In genomic region chr14:89540009-89540829, GRCh38 we compare ENCODE assay signal across 14 cellular contexts.
DNase-seq lines count a peak whose midpoint lies in the region; ATAC-seq and TF ChIP-seq lines count a peak whose summit lies in the region.
"Had no signal": no experiment of that assay in that cellular context is flagged by ENCODE, and none has a peak within 500 bp of the region (broad histone marks: within the 10 kb centered on the region; RNA-seq: fewer than 3 reads in every experiment).

No MANE protein-coding gene starts in this region.

- TF ChIP-seq CTCF in CD4-positive, alpha-beta T cell (IDR thresholded peaks at IDR 0.05) = no peak
- TF ChIP-seq CTCF in brain (conservative IDR thresholded peaks at IDR 0.05) (no peak), mesothelial cell of epicardium (IDR thresholded peaks at IDR 0.05; ENCODE audit: unreplicated experiment) (no peak), heart left ventricle (IDR thresholded peaks at IDR 0.05) (no peak)

- H3K36me3 ChIP-seq in heart left ventricle = no peaks in the 10 kb centered on the region

- DNase-seq in CD4-positive, alpha-beta T cell = no peak
- DNase-seq in HuH-7 (ENCODE audit: low spot score) = peak; percentile 51
- no peak for DNase-seq in mesothelial cell of epicardium (ENCODE audit: low spot score in 2 of 2, unreplicated experiment in 2 of 2)
- DNase-seq in heart left ventricle = no peak
- DNase-seq: activated CD4-positive, alpha-beta T cell treated with anti-CD3 and anti-CD28 coated beads, Interleukin-2, amount 50 U/mL, for 48 hours; DMS79 treated with DMSO at 0.1 percent for 48 hours; erythroblast; NCI-H1105; stimulated activated naive CD4-positive, alpha-beta T cell treated with Interleukin-2 at 50 U/mL for 16 hours had no signal

- WGBS in heart left ventricle, 4 donors = 92% methylated on average over 20 of the region's 20 CpGs

- no peak for ATAC-seq in CD4-positive, alpha-beta T cell (ENCODE audit: poor library complexity)
- ATAC-seq in HG02884 (IDR thresholded peaks at IDR 0.05; ENCODE audit: unreplicated experiment) (no peak), heart left ventricle (no peak), GM21717 (IDR thresholded peaks at IDR 0.05; ENCODE audit: unreplicated experiment) (no peak), HG03354 (IDR thresholded peaks at IDR 0.05; ENCODE audit: poor library complexity, severe bottlenecking, unreplicated experiment) (no peak)

- H3K4me1 ChIP-seq in heart left ventricle = peaks cover 0 to 21% (median 9%) of the 10 kb centered on the region in 12 donors

- no peak for TF ChIP-seq POLR2A in heart left ventricle (IDR thresholded peaks at IDR 0.05)

- H3K4me3 Mint-ChIP-seq in CD4-positive, alpha-beta T cell = no peak overlapping the region
- H3K4me3 Mint-ChIP-seq in brain (no peak overlapping the region), mesothelial cell of epicardium (no peak overlapping the region)

- intact Hi-C loops in CD4-positive, alpha-beta T cell (cut with DNase I, micrococcal nuclease) = no loop called here
- intact Hi-C loops in heart left ventricle (cut with DNase I) = no loop called here

- H3K27ac Mint-ChIP-seq in CD4-positive, alpha-beta T cell = peak overlapping the region; percentile 65
- H3K27ac Mint-ChIP-seq in brain = peak overlapping the region in 4 of 5 experiments; percentile 19 to 73 (median 43)
- H3K27ac Mint-ChIP-seq in mesothelial cell of epicardium = peak overlapping the region; percentile 40

- H3K4me1 Mint-ChIP-seq in CD4-positive, alpha-beta T cell (ENCODE audit: low read depth) = peaks cover 74% of the 10 kb centered on the region
- H3K4me1 Mint-ChIP-seq in brain (peaks cover 53% of the 10 kb centered on the region), mesothelial cell of epicardium (peaks cover 34% of the 10 kb centered on the region)

- CTCF ChIA-PET in CD4-positive, alpha-beta T cell (lab: Charles Lee) = interaction anchor here (1.1 kb wide), 1 partner anchor 513 kb away, joined by 3 read pairs; no protein-coding TSS in a partner anchor

- H3K36me3 Mint-ChIP-seq in CD4-positive, alpha-beta T cell (ENCODE audit: low read depth) = peaks cover 30% of the 10 kb centered on the region
- H3K36me3 Mint-ChIP-seq in brain (peaks cover 17% of the 10 kb centered on the region), mesothelial cell of epicardium (peaks cover 8% of the 10 kb centered on the region)

- H3K9me3 Mint-ChIP-seq in CD4-positive, alpha-beta T cell = no peaks in the 10 kb centered on the region
- peaks cover 0 to 4% (median 0%) of the 10 kb centered on the region in 5 experiments for H3K9me3 Mint-ChIP-seq in brain
- no peaks in the 10 kb centered on the region for H3K9me3 Mint-ChIP-seq in mesothelial cell of epicardium

- no peak overlapping the region for H3K27ac ChIP-seq in CD4-positive, alpha-beta T cell (ENCODE audit: low read depth, low read length)
- H3K27ac ChIP-seq in heart left ventricle = no peak overlapping the region
- H3K27ac ChIP-seq: HL-60 had no signal

- H3K9me3 ChIP-seq in CD4-positive, alpha-beta T cell (ENCODE audit: control insufficient read depth, low read length) = no peaks in the 10 kb centered on the region
- no peaks in the 10 kb centered on the region for H3K9me3 ChIP-seq in heart left ventricle

- H3K4me3 ChIP-seq in heart left ventricle = no peak overlapping the region

- H3K27me3 ChIP-seq in CD4-positive, alpha-beta T cell (ENCODE audit: control insufficient read depth, insufficient read depth, low read length) = no peaks in the 10 kb centered on the region
- H3K27me3 ChIP-seq in heart left ventricle = no peaks in the 10 kb centered on the region

- POLR2A ChIA-PET in CD4-positive, alpha-beta T cell (lab: Charles Lee) = no interaction called here

- H3K27me3 Mint-ChIP-seq in CD4-positive, alpha-beta T cell = no peaks in the 10 kb centered on the region
- H3K27me3 Mint-ChIP-seq in brain (no peaks in the 10 kb centered on the region), mesothelial cell of epicardium (ENCODE audit: low read depth) (no peaks in the 10 kb centered on the region)
